Comparison of ENCODE assay signal across 9 cellular contexts in the genomic region with DNA sequence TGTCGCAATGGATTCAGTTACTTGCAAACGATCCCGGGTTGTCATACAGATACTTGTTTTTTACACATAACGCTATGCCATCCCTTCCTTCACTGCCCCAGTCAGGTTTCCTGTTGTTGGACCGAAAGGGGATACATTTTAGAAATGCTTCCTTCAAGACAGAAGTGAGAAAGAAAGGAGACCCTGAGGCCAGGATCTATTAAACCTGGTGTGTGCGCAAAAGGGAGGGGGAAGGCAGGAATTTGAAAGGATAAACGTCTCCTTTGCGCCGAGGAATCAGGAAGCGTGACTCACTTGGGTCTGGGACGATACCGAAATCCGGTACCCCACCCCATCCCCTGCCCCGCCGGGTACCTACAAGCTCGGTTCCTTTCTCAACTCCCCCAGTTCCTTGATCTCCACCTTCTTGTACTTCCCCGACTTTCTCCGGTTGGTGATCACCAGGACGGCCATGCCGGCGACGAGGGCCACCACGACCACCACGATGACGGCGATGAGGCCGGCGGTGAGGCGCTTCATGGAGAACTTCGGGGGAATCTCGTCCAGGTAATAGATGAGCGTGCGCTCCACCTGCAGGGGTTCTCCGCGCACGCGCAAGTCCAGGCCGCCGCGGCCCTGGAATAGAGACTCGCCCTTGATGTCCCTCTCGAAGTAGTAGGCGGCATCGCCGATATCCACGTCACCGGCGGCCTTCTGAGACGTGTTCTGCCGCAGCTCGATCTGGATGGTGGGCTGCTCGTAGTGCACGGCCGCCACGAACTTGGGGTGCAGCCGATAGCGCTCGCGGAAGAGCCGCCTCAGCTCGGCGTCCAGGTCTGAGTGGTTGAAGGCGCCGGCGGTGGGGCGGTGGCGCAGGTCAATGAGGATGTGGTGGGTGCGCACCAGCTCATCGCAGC. TPM values are rescaled to one million over a fixed set of nuclear protein-coding genes. Genes with fewer than 3 reads are reported as not detected.
A peak's percentile ranks its signal among the peaks of the same experiment; 100 is the strongest.
DNase-seq lines count a peak whose midpoint lies in the region; ATAC-seq and TF ChIP-seq lines count a peak whose summit lies in the region.
"Had no signal": no experiment of that assay in that cellular context is flagged by ENCODE, and none has a peak within 500 bp of the region (broad histone marks: within the 10 kb centered on the region; RNA-seq: fewer than 3 reads in every experiment).

No MANE protein-coding gene starts in this region.

- H3K4ac ChIP-seq in mesenchymal stem cell (ENCODE audit: low read depth in 1 of 2, low read length in 2 of 2): no peak overlapping the region

- no peak for ATAC-seq in central memory CD8-positive, alpha-beta T cell (replicated peaks; ENCODE audit: extremely low read depth, poor library complexity, severe bottlenecking)
- no peak for ATAC-seq in HG02973 (IDR thresholded peaks at IDR 0.05; ENCODE audit: unreplicated experiment)

- H3K36me3 Mint-ChIP-seq in activated CD4-positive, alpha-beta T cell treated with anti-CD3 and anti-CD28 coated beads, Interleukin-2, amount 10 ng/mL, durations not matched to agents 24 days and 14 days (ENCODE audit: low read depth): peaks cover 1% of the 10 kb centered on the region
- no peaks in the 10 kb centered on the region for H3K36me3 Mint-ChIP-seq in central memory CD8-positive, alpha-beta T cell (ENCODE audit: insufficient read depth)

- H3K4me2 ChIP-seq in mesenchymal stem cell (ENCODE audit: low read length, poor library complexity, severe bottlenecking): no peak overlapping the region

- 95% methylated on average over 69 of the region's 69 CpGs for WGBS in mesenchymal stem cell
- WGBS in transverse colon (ENCODE audit: low coverage in 1 of 2), 2 donors: 54 to 71% methylated on average over 9 to 50 of the region's 69 CpGs
- WGBS in adrenal gland, 4 donors: 13 to 43% (median 29%) methylated on average over 27 to 69 of the region's 69 CpGs

- no peak overlapping the region for H2BK12ac ChIP-seq in mesenchymal stem cell (ENCODE audit: low read length in 2 of 2)

- no peak overlapping the region for H2BK5ac ChIP-seq in mesenchymal stem cell (ENCODE audit: low read depth, low read length, poor library complexity, severe bottlenecking)

- H3K79me1 ChIP-seq in mesenchymal stem cell (replicated peaks; ENCODE audit: low read length, poor library complexity, severe bottlenecking): no peaks in the 10 kb centered on the region

- H3K4me1 Mint-ChIP-seq in activated CD4-positive, alpha-beta T cell treated with anti-CD3 and anti-CD28 coated beads, Interleukin-2, amount 10 ng/mL, durations not matched to agents 24 days and 14 days: peaks cover 35% of the 10 kb centered on the region
- H3K4me1 Mint-ChIP-seq in central memory CD8-positive, alpha-beta T cell: peaks cover 18% of the 10 kb centered on the region

- peak overlapping the region; percentile 54 to 78 for H3K18ac ChIP-seq in mesenchymal stem cell (ENCODE audit: low read depth in 1 of 2, low read length in 2 of 2)

- peak; percentile 73 for DNase-seq in activated CD4-positive, alpha-beta T cell treated with anti-CD3 and anti-CD28 coated beads, Interleukin-2, amount 10 ng/mL, durations not matched to agents 24 days and 14 days
- no peak for DNase-seq in activated CD4-positive, alpha-beta T cell treated with anti-CD3 and anti-CD28 coated beads for 4 hours
- no peak for DNase-seq in central memory CD8-positive, alpha-beta T cell (ENCODE audit: low spot score in 2 of 2)
- DNase-seq in mesenchymal stem cell (no peak), transverse colon (no peak), adrenal gland (no peak), dedifferentiated amniotic fluid mesenchymal stem cell (ENCODE audit: extremely low spot score) (no peak)
- DNase-seq: occipital lobe had no signal

- peak overlapping the region; percentile 1 for H3K27ac Mint-ChIP-seq in activated CD4-positive, alpha-beta T cell treated with anti-CD3 and anti-CD28 coated beads, Interleukin-2, amount 10 ng/mL, durations not matched to agents 24 days and 14 days
- H3K27ac Mint-ChIP-seq in central memory CD8-positive, alpha-beta T cell (ENCODE audit: low read depth): no peak overlapping the region

- H3K9ac ChIP-seq in mesenchymal stem cell (ENCODE audit: low read length): peak overlapping the region; percentile 14

- no peak overlapping the region for H2BK15ac ChIP-seq in mesenchymal stem cell (ENCODE audit: low read depth, poor library complexity, severe bottlenecking)

- TF ChIP-seq CTCF in transverse colon (IDR thresholded peaks at IDR 0.05) (no peak), adrenal gland (IDR thresholded peaks at IDR 0.05) (no peak)

- H2AFZ ChIP-seq in mesenchymal stem cell (ENCODE audit: low read depth, low read length): no peak overlapping the region

- peak overlapping the region; percentile 5 to 70 for H3K4me3 ChIP-seq in mesenchymal stem cell (ENCODE audit: insufficient read depth in 1 of 2, low read depth in 1 of 2, low read length in 2 of 2)
- H3K4me3 ChIP-seq in transverse colon: peak overlapping the region in 3 of 4 donors; percentile 22 to 45 (median 40)
- H3K4me3 ChIP-seq in adrenal gland: peak overlapping the region in 1 of 4 donors; percentile 41

- H3K27me3 ChIP-seq in mesenchymal stem cell (ENCODE audit: control insufficient read depth in 1 of 2, insufficient read depth in 1 of 2, low read length in 2 of 2) (peaks cover 0 to 60% of the 10 kb centered on the region in 2 experiments), transverse colon (peaks cover 66% of the 10 kb centered on the region), adrenal gland (peaks cover 29% of the 10 kb centered on the region)

- H3K27me3 Mint-ChIP-seq in activated CD4-positive, alpha-beta T cell treated with anti-CD3 and anti-CD28 coated beads, Interleukin-2, amount 10 ng/mL, durations not matched to agents 24 days and 14 days: peaks cover 73% of the 10 kb centered on the region
- H3K27me3 Mint-ChIP-seq in central memory CD8-positive, alpha-beta T cell: peaks cover 85% of the 10 kb centered on the region

- no peak overlapping the region for H3K14ac ChIP-seq in mesenchymal stem cell (ENCODE audit: low read length in 2 of 2)

- in situ Hi-C loops in transverse colon (cut with MboI; ENCODE audit: low pct_ligation_motif_present in 1 of 4, low pct_unique_long_range_greater_than_20kb in 1 of 4, low sequenced_read_pairs in 3 of 4): no loop called here

- TF ChIP-seq EP300 in transverse colon (IDR thresholded peaks at IDR 0.05; ENCODE audit: low read depth): no peak

- no peaks in the 10 kb centered on the region for H3K9me3 ChIP-seq in mesenchymal stem cell (ENCODE audit: control insufficient read depth, low read length)
- H3K9me3 ChIP-seq in transverse colon: no peaks in the 10 kb centered on the region
- no peaks in the 10 kb centered on the region for H3K9me3 ChIP-seq in adrenal gland (replicated peaks in 1 of 3)

- H3K27ac ChIP-seq in mesenchymal stem cell (ENCODE audit: low read length, poor library complexity, severe bottlenecking) (no peak overlapping the region), transverse colon (no peak overlapping the region), adrenal gland (no peak overlapping the region)

- peaks cover 8% of the 10 kb centered on the region for H3K4me1 ChIP-seq in mesenchymal stem cell (ENCODE audit: control insufficient read depth, insufficient read depth, low read depth, low read length)
- peaks cover 0 to 23% (median 10%) of the 10 kb centered on the region in 4 donors for H3K4me1 ChIP-seq in transverse colon
- peaks cover 5 to 20% of the 10 kb centered on the region in 2 donors for H3K4me1 ChIP-seq in adrenal gland (replicated peaks in 1 of 2)

- H3K36me3 ChIP-seq in mesenchymal stem cell (ENCODE audit: control insufficient read depth in 1 of 2, insufficient read depth in 2 of 2, low read depth in 1 of 2, low read length in 2 of 2) (peaks cover 0 to 6% of the 10 kb centered on the region in 2 experiments), transverse colon (no peaks in the 10 kb centered on the region), adrenal gland (replicated peaks in 1 of 2) (no peaks in the 10 kb centered on the region)

- intact Hi-C loops in activated CD4-positive, alpha-beta T cell treated with anti-CD3 and anti-CD28 coated beads, Interleukin-2, amount 10 ng/mL, durations not matched to agents 24 days and 14 days (cut with micrococcal nuclease): loop anchor here (5.0 kb wide), 1 partner anchor 76 kb away; no protein-coding TSS in a partner anchor
- intact Hi-C loops in transverse colon (cut with DNase I; ENCODE audit: low total_unique reads) (no loop called here), adrenal gland (cut with DNase I) (no loop called here)

- no peaks in the 10 kb centered on the region for H3K9me3 Mint-ChIP-seq in activated CD4-positive, alpha-beta T cell treated with anti-CD3 and anti-CD28 coated beads, Interleukin-2, amount 10 ng/mL, durations not matched to agents 24 days and 14 days
- no peaks in the 10 kb centered on the region for H3K9me3 Mint-ChIP-seq in central memory CD8-positive, alpha-beta T cell

- no peak overlapping the region for H4K8ac ChIP-seq in mesenchymal stem cell (ENCODE audit: low read length)

- no peak for TF ChIP-seq POLR2A in transverse colon (IDR thresholded peaks at IDR 0.05)
- TF ChIP-seq POLR2A in adrenal gland (IDR thresholded peaks at IDR 0.05): no peak

- no peak overlapping the region for H2AK5ac ChIP-seq in mesenchymal stem cell (ENCODE audit: low read length, severe bottlenecking)

- no peak overlapping the region for H4K91ac ChIP-seq in mesenchymal stem cell (ENCODE audit: low read length)

- H3K23ac ChIP-seq in mesenchymal stem cell (ENCODE audit: low read length in 2 of 2): peak overlapping the region in 1 of 2 experiments; percentile 77

- no peak overlapping the region for H2BK120ac ChIP-seq in mesenchymal stem cell (ENCODE audit: low read depth, low read length)

- peak overlapping the region; percentile 81 for H3K4me3 Mint-ChIP-seq in activated CD4-positive, alpha-beta T cell treated with anti-CD3 and anti-CD28 coated beads, Interleukin-2, amount 10 ng/mL, durations not matched to agents 24 days and 14 days
- peak overlapping the region; percentile 53 for H3K4me3 Mint-ChIP-seq in central memory CD8-positive, alpha-beta T cell

RNA-seq across cellular contexts. Expression of a gene that starts 1.0 kb away (rescaled TPM):
- 0.07 TPM in 1 of 2 replicates, not detected in the other for total RNA-seq in activated CD4-positive, alpha-beta T cell treated with anti-CD3 and anti-CD28 coated beads, Interleukin-2, amount 10 ng/mL, durations not matched to agents 24 days and 14 days
- 0.08 TPM for polyA plus RNA-seq in mesenchymal stem cell (2013, experiment 1 of 2)
- 0.12 TPM for polyA plus RNA-seq in mesenchymal stem cell (2013, experiment 2 of 2)
- under 1 TPM in 2 of 4 donors, not detected in 2; 0.55 to 0.79 TPM for total RNA-seq in transverse colon
- total RNA-seq in adrenal gland: 1 to 10 TPM in 3 of 8 donors, under 1 TPM in 5; 0.32 to 2.5 (median 0.76) TPM
- 1 to 10 TPM in 2 of 3 donors, under 1 TPM in 1; 0.22 to 1.5 (median 1.2) TPM for polyA plus RNA-seq in adrenal gland

RNA-seq across cellular contexts. Expression of a gene that starts 29.6 kb away (rescaled TPM):
- total RNA-seq in activated CD4-positive, alpha-beta T cell treated with anti-CD3 and anti-CD28 coated beads, Interleukin-2, amount 10 ng/mL, durations not matched to agents 24 days and 14 days: 10.6 and 13.8 TPM in 2 replicates
- polyA plus RNA-seq in mesenchymal stem cell (2013, experiment 1 of 2): 6.1 TPM
- 6.3 TPM for polyA plus RNA-seq in mesenchymal stem cell (2013, experiment 2 of 2)
- 10 to 100 TPM in 3 of 4 donors, 1 to 10 TPM in 1; 6.4 to 29.4 (median 20.0) TPM for total RNA-seq in transverse colon
- 10 to 100 TPM; 16.2 to 43.5 (median 30.3) TPM for total RNA-seq in adrenal gland
- polyA plus RNA-seq in adrenal gland: 10 to 100 TPM; 18.4 to 44.9 (median 41.3) TPM
